8 cellular contexts compared by ENCODE assay signal in the genomic region with DNA sequence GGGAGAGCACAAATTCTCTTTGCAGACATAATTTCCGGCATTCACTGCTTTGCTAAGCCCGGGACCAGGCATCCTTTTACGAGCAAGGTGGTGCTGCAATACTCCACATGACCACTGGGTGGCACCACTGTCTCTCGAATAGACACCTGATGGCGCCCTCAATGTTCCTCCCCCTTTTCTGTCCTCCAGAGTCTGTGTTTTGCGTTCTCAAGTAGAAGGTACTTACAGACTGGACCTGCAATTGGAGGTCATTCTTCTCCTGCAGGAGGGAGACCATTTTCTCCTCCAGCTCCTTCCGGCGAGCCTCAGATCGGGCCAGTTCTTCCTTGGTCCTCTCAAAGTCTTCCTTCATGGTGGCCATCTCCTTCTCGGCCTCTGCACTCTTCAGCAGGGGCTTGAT. TPM values are rescaled to one million over a fixed set of nuclear protein-coding genes. Genes with fewer than 3 reads are reported as not detected.
A peak's percentile ranks its signal among the peaks of the same experiment; 100 is the strongest.
DNase-seq lines count a peak whose midpoint lies in the region; ATAC-seq and TF ChIP-seq lines count a peak whose summit lies in the region.

No MANE protein-coding gene starts in this region.

- no peak overlapping the region for H3K4me3 Mint-ChIP-seq in Calu3 (ENCODE audit: low read depth, unreplicated experiment)
- H3K4me3 Mint-ChIP-seq in HFFc6 = no peak overlapping the region
- no peak overlapping the region for H3K4me3 Mint-ChIP-seq in activated CD8-positive, alpha-beta T cell treated with anti-CD3 and anti-CD28 coated beads, Interleukin-2, amount 10 ng/mL, durations not matched to agents 7 days and 5 days
- H3K4me3 Mint-ChIP-seq in endodermal cell = no peak overlapping the region

- H3K27me3 Mint-ChIP-seq in Calu3 (ENCODE audit: unreplicated experiment) (no peaks in the 10 kb centered on the region), HFFc6 (ENCODE audit: insufficient read depth) (peaks cover 13% of the 10 kb centered on the region), endodermal cell (ENCODE audit: insufficient read depth) (peaks cover 4% of the 10 kb centered on the region)
- no peaks in the 10 kb centered on the region for H3K27me3 Mint-ChIP-seq in activated CD8-positive, alpha-beta T cell treated with anti-CD3 and anti-CD28 coated beads, Interleukin-2, amount 10 ng/mL, durations not matched to agents 7 days and 5 days (ENCODE audit: low read depth)

- CTCF ChIA-PET in Calu3 (lab: Charles Lee) = no interaction called here
- CTCF ChIA-PET in activated CD8-positive, alpha-beta T cell treated with anti-CD3 and anti-CD28 coated beads, Interleukin-2, amount 10 ng/mL, durations not matched to agents 7 days and 5 days (lab: Charles Lee) = interaction anchor here (0.8 to 8.1 kb wide), 4 partner anchors 43 to 319 kb away, joined by 3 to 67 read pairs (median 3); no protein-coding TSS in a partner anchor

- H3K27me3 ChIP-seq in endodermal cell (ENCODE audit: control insufficient read depth, insufficient read depth, low read length, poor library complexity, severe bottlenecking) = no peaks in the 10 kb centered on the region

- DNase-seq in Calu3 = peak; percentile 67
- peak; percentile 70 for DNase-seq in HFFc6
- peak; percentile 30 for DNase-seq in NCI-H748 treated with DMSO at 0.1 percent for 48 hours (lab: John Stamatoyannopoulos, UW)
- peak; percentile 84 for DNase-seq in activated CD8-positive, alpha-beta T cell treated with anti-CD3 and anti-CD28 coated beads, Interleukin-2, amount 10 ng/mL, durations not matched to agents 7 days and 5 days
- DNase-seq in endodermal cell = peak; percentile 98
- DNase-seq in middle frontal gyrus (ENCODE audit: extremely low spot score, low spot score) = peak; percentile 47
- DNase-seq in stimulated activated CD8-positive, alpha-beta memory T cell treated with anti-CD3 and anti-CD28 coated beads, Interleukin-4, amount 100 ng/mL, for 1 hour (ENCODE audit: low read depth in 2 of 2, low spot score in 1 of 2) = peak; percentile 31 to 33

- H3K27ac Mint-ChIP-seq in Calu3 (ENCODE audit: unreplicated experiment) (no peak overlapping the region), HFFc6 (no peak overlapping the region), endodermal cell (no peak overlapping the region)
- no peak overlapping the region for H3K27ac Mint-ChIP-seq in activated CD8-positive, alpha-beta T cell treated with anti-CD3 and anti-CD28 coated beads, Interleukin-2, amount 10 ng/mL, durations not matched to agents 7 days and 5 days

- intact Hi-C loops in Calu3 (cut with micrococcal nuclease; ENCODE audit: unreplicated experiment) = loop anchor here (2.0 kb wide), 1 partner anchor 287 kb away; no protein-coding TSS in a partner anchor

- TF ChIP-seq CTCF in Calu3 (IDR thresholded peaks at IDR 0.05; ENCODE audit: unreplicated experiment) (peak; percentile 72), HFFc6 (IDR thresholded peaks at IDR 0.05) (peak; percentile 98), endodermal cell (conservative IDR thresholded peaks at IDR 0.05) (peak; percentile 95)

- no peaks in the 10 kb centered on the region for H3K4me1 ChIP-seq in endodermal cell (ENCODE audit: control insufficient read depth, insufficient read depth, low read length)

- H3K36me3 ChIP-seq in endodermal cell (ENCODE audit: control insufficient read depth, insufficient read depth, low read length) = no peaks in the 10 kb centered on the region

- H3K4me1 Mint-ChIP-seq in Calu3 (ENCODE audit: low read depth, unreplicated experiment) (no peaks in the 10 kb centered on the region), HFFc6 (ENCODE audit: low read depth) (no peaks in the 10 kb centered on the region), endodermal cell (peaks cover 1% of the 10 kb centered on the region)
- H3K4me1 Mint-ChIP-seq in activated CD8-positive, alpha-beta T cell treated with anti-CD3 and anti-CD28 coated beads, Interleukin-2, amount 10 ng/mL, durations not matched to agents 7 days and 5 days (ENCODE audit: low read depth) = no peaks in the 10 kb centered on the region

- POLR2A ChIA-PET in activated CD8-positive, alpha-beta T cell treated with anti-CD3 and anti-CD28 coated beads, Interleukin-2, amount 10 ng/mL, durations not matched to agents 7 days and 5 days (lab: Charles Lee) = no interaction called here

- H3K9me3 ChIP-seq in endodermal cell (ENCODE audit: control insufficient read depth, low read length) = no peaks in the 10 kb centered on the region

- WGBS in endodermal cell (ENCODE audit: insufficient coverage in 1 of 2, insufficient read length in 1 of 2), 2 experiments = 19 to 51% methylated on average over 6 to 10 of the region's 10 CpGs

- BruUV-seq in Calu3 (replicated peaks; lab: Mats Ljungman, UMichigan) = no TSS peak

- H3K9ac ChIP-seq in endodermal cell (ENCODE audit: extremely low read depth, low read length, poor library complexity, severe bottlenecking) = no peak overlapping the region

- peak; percentile 78 for ATAC-seq in activated CD8-positive, alpha-beta T cell treated with anti-CD3 and anti-CD28 coated beads, Interleukin-2, amount 10 ng/mL, durations not matched to agents 7 days and 5 days
- no peak for ATAC-seq in GM21381 (IDR thresholded peaks at IDR 0.05; ENCODE audit: unreplicated experiment)

- H3K9me3 Mint-ChIP-seq in Calu3 (ENCODE audit: low read depth, unreplicated experiment) (peaks cover 2% of the 10 kb centered on the region), HFFc6 (no peaks in the 10 kb centered on the region), endodermal cell (no peaks in the 10 kb centered on the region)
- no peaks in the 10 kb centered on the region for H3K9me3 Mint-ChIP-seq in activated CD8-positive, alpha-beta T cell treated with anti-CD3 and anti-CD28 coated beads, Interleukin-2, amount 10 ng/mL, durations not matched to agents 7 days and 5 days (ENCODE audit: insufficient read depth)

- no peaks in the 10 kb centered on the region for H3K36me3 Mint-ChIP-seq in Calu3 (ENCODE audit: insufficient read depth, unreplicated experiment)
- no peaks in the 10 kb centered on the region for H3K36me3 Mint-ChIP-seq in HFFc6 (ENCODE audit: low read depth)
- no peaks in the 10 kb centered on the region for H3K36me3 Mint-ChIP-seq in activated CD8-positive, alpha-beta T cell treated with anti-CD3 and anti-CD28 coated beads, Interleukin-2, amount 10 ng/mL, durations not matched to agents 7 days and 5 days (ENCODE audit: low read depth)
- H3K36me3 Mint-ChIP-seq in endodermal cell (ENCODE audit: low read depth) = no peaks in the 10 kb centered on the region

- H3K4me3 ChIP-seq in endodermal cell (ENCODE audit: low read length) = no peak overlapping the region

- H3K27ac ChIP-seq in endodermal cell (ENCODE audit: low read depth, low read length) = no peak overlapping the region

RNA-seq across cellular contexts. Expression of a gene that starts 45.2 kb away (rescaled TPM):
- total RNA-seq in Calu3 (2022) = not detected in 2 replicates
- not detected for total RNA-seq in HFFc6 (2021; fragmentation: NEBNext Ultra II Directional; extraction: Animal tissue kit (Norgen Biotek cat#: 25700))
- total RNA-seq in activated CD8-positive, alpha-beta T cell treated with anti-CD3 and anti-CD28 coated beads, Interleukin-2, amount 10 ng/mL, durations not matched to agents 7 days and 5 days = not detected
- total RNA-seq in endodermal cell = not detected
- not detected for polyA plus RNA-seq in endodermal cell (2013, experiment 1 of 2)
- polyA plus RNA-seq in endodermal cell (2013, experiment 2 of 2) = not detected

Comparison
In these comparisons a context has a peak if more than half of its experiments do, and no peak if none do; other contexts are left out.
1. DNase-seq: peak in every context shown above with its lines; median percentile 98 in endodermal cell; 84 in activated CD8-positive, alpha-beta T cell treated with anti-CD3 and anti-CD28 coated beads, Interleukin-2, amount 10 ng/mL, durations not matched to agents 7 days and 5 days; 70 in HFFc6; 67 in Calu3; 47 in middle frontal gyrus; 32 in stimulated activated CD8-positive, alpha-beta memory T cell treated with anti-CD3 and anti-CD28 coated beads, Interleukin-4, amount 100 ng/mL, for 1 hour; 30 in NCI-H748 treated with DMSO at 0.1 percent for 48 hours.